ENCODE assay signal across 9 cellular contexts in the genomic region with DNA sequence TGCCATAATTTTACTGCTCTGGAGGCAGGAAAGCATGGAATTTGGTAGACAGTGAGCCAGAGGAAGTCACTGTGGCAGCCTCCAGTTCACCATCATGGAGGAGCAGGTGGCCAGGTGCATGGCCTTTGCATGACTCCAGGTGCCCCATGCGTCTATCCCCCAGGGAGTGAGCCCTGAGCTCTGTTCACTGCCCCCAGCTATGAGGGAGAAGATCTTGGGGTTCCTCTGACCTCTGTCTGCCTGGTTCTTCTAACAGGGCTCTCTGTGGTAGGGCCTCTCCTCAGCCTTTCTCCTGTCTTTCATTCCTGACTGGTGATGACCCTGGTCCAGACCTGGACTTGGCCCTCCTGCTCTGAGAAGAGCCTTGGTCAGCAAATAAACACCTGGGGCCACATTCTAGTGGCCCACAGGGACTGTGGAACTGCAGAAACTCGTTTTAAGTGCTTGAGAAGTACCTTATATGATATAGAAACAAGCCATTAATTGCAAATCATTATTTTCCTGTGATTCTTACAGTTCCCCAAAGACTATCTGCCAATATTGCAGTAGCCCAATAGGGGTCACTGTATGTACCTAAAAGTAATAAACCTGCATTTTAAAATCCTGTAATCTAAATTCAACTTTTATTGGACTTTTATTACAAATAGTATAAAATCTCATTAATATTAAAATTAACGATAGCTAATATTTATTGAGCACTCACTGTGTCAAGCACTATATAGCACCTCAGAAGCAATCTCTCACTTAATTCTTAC.
A peak's percentile ranks its signal among the peaks of the same experiment; 100 is the strongest.
DNase-seq lines count a peak whose midpoint lies in the region; ATAC-seq and TF ChIP-seq lines count a peak whose summit lies in the region.
"Had no signal": no experiment of that assay in that cellular context is flagged by ENCODE, and none has a peak within 500 bp of the region (broad histone marks: within the 10 kb centered on the region; RNA-seq: fewer than 3 reads in every experiment).

No MANE protein-coding gene starts in this region.

- no peak for ATAC-seq in lower lobe of right lung
- ATAC-seq in HG02852 (IDR thresholded peaks at IDR 0.05; ENCODE audit: unreplicated experiment), result no peak
- ATAC-seq in aorta (ENCODE audit: low FRiP score), result no peak
- ATAC-seq in HG03108 (IDR thresholded peaks at IDR 0.05; ENCODE audit: unreplicated experiment), result no peak

- H3K9me3 ChIP-seq in lower lobe of right lung (no peaks in the 10 kb centered on the region), aorta (ENCODE audit: control insufficient read depth, low read length) (no peaks in the 10 kb centered on the region), colonic mucosa (no peaks in the 10 kb centered on the region)
- H3K9me3 ChIP-seq: spleen had no signal

- intact Hi-C loops in lower lobe of right lung (cut with DNase I) (no loop called here), aorta (cut with DNase I) (no loop called here), colonic mucosa (cut with DNase I) (no loop called here)

- H3K27ac ChIP-seq in lower lobe of right lung (no peak overlapping the region), aorta (ENCODE audit: low read depth in 1 of 2, low read length in 2 of 2) (no peak overlapping the region), colonic mucosa (no peak overlapping the region)
- H3K27ac ChIP-seq: spleen had no signal

- TF ChIP-seq CTCF in BJ (IDR thresholded peaks at IDR 0.05; ENCODE audit: insufficient read depth, low read depth, low read length) (peak; percentile 42), astrocyte of the cerebellum (IDR thresholded peaks at IDR 0.05; ENCODE audit: low read depth, low read length, missing control alignments) (peak; percentile 40), lower lobe of right lung (IDR thresholded peaks at IDR 0.05) (peak; percentile 34), colonic mucosa (IDR thresholded peaks at IDR 0.05) (no peak)

- DNase-seq in BJ (ENCODE audit: low read depth) (no peak), astrocyte of the cerebellum (ENCODE audit: low read depth) (no peak), lower lobe of right lung (no peak), aorta (no peak), colonic mucosa (no peak)
- DNase-seq: spleen had no signal

- TF ChIP-seq EP300 in Ishikawa (IDR thresholded peaks at IDR 0.05; ENCODE audit: borderline replicate concordance), result no peak

- H3K36me3 ChIP-seq in BJ (ENCODE audit: control insufficient read depth, insufficient read depth, low read length) (no peaks in the 10 kb centered on the region), lower lobe of right lung (no peaks in the 10 kb centered on the region), aorta (ENCODE audit: control insufficient read depth in 1 of 2, insufficient read depth in 2 of 2, low read length in 1 of 2) (no peaks in the 10 kb centered on the region), colonic mucosa (no peaks in the 10 kb centered on the region)
- H3K36me3 ChIP-seq: spleen had no signal

- in situ Hi-C loops in astrocyte of the cerebellum (cut with HindIII; ENCODE audit: low sequenced_read_pairs), result no loop called here

- H3K27me3 ChIP-seq in BJ (ENCODE audit: control insufficient read depth, insufficient read depth, low read length) (no peaks in the 10 kb centered on the region), lower lobe of right lung (ENCODE audit: low read depth) (peaks cover 12% of the 10 kb centered on the region), aorta (ENCODE audit: control insufficient read depth in 1 of 2, insufficient read depth in 2 of 2, low read length in 1 of 2) (no peaks in the 10 kb centered on the region), colonic mucosa (no peaks in the 10 kb centered on the region)

- POLR2A ChIA-PET in BJ (lab: Charles Lee), result no interaction called here

- WGBS in aorta, 2 donors, result 55 to 60% methylated on average over 3 of the region's 3 CpGs

- CTCF ChIA-PET in BJ (lab: Yijun Ruan, JAX), result interaction anchor here (1.0 to 3.1 kb wide), 4 partner anchors 11 to 366 kb away, joined by 3 to 15 read pairs (median 6); no protein-coding TSS in a partner anchor

- H3K9ac ChIP-seq in colonic mucosa (ENCODE audit: low read depth in 2 of 2, low read length in 2 of 2), result no peak overlapping the region

- no peaks in the 10 kb centered on the region for H3K4me1 ChIP-seq in lower lobe of right lung
- no peaks in the 10 kb centered on the region for H3K4me1 ChIP-seq in aorta (ENCODE audit: control insufficient read depth in 1 of 2, insufficient read depth in 2 of 2, low read length in 2 of 2)
- H3K4me1 ChIP-seq in colonic mucosa, result no peaks in the 10 kb centered on the region
- H3K4me1 ChIP-seq: spleen had no signal

- TF ChIP-seq RAD21 in Ishikawa (IDR thresholded peaks at IDR 0.05; ENCODE audit: low read depth), result peak; percentile 15; the same call in 1 of the 2 replicates

- no peak overlapping the region for H3K4me3 ChIP-seq in BJ (ENCODE audit: low read depth, low read length)
- H3K4me3 ChIP-seq in astrocyte of the cerebellum (ENCODE audit: low read depth, low read length), result no peak overlapping the region
- no peak overlapping the region for H3K4me3 ChIP-seq in lower lobe of right lung
- no peak overlapping the region for H3K4me3 ChIP-seq in aorta (ENCODE audit: low read length in 2 of 2)
- no peak overlapping the region for H3K4me3 ChIP-seq in colonic mucosa
- H3K4me3 ChIP-seq: spleen had no signal

TF ChIP-seq in Ishikawa, 13 proteins besides CTCF, POLR2A, EP300 and RAD21:
- no peak for TF ChIP-seq TAF1 (IDR thresholded peaks at IDR 0.05; ENCODE audit: low read depth)
- no peak for TF ChIP-seq YY1 (IDR thresholded peaks at IDR 0.05; ENCODE audit: low read depth)
- TF ChIP-seq ZBTB7A (IDR thresholded peaks at IDR 0.05; ENCODE audit: low read depth), result no peak
- no peak for TF ChIP-seq TCF12 (IDR thresholded peaks at IDR 0.05; ENCODE audit: low read depth)
- no peak for TF ChIP-seq EGR1 (IDR thresholded peaks at IDR 0.05)
- no peak for TF ChIP-seq CREB1 (IDR thresholded peaks at IDR 0.05; ENCODE audit: low read depth)
- TF ChIP-seq TEAD4 (IDR thresholded peaks at IDR 0.05), result no peak
- TF ChIP-seq, protein P1, sequence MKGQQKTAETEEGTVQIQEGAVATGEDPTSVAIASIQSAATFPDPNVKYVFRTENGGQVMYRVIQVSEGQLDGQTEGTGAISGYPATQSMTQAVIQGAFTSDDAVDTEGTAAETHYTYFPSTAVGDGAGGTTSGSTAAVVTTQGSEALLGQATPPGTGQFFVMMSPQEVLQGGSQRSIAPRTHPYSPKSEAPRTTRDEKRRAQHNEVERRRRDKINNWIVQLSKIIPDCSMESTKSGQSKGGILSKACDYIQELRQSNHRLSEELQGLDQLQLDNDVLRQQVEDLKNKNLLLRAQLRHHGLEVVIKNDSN (IDR thresholded peaks at IDR 0.05), result no peak
- TF ChIP-seq FOXM1 (IDR thresholded peaks at IDR 0.05; ENCODE audit: borderline replicate concordance, low read depth), result no peak
- no peak for TF ChIP-seq CEBPB (IDR thresholded peaks at IDR 0.05)
- TF ChIP-seq NFIC (IDR thresholded peaks at IDR 0.05), result no peak
- TF ChIP-seq, protein P2, sequence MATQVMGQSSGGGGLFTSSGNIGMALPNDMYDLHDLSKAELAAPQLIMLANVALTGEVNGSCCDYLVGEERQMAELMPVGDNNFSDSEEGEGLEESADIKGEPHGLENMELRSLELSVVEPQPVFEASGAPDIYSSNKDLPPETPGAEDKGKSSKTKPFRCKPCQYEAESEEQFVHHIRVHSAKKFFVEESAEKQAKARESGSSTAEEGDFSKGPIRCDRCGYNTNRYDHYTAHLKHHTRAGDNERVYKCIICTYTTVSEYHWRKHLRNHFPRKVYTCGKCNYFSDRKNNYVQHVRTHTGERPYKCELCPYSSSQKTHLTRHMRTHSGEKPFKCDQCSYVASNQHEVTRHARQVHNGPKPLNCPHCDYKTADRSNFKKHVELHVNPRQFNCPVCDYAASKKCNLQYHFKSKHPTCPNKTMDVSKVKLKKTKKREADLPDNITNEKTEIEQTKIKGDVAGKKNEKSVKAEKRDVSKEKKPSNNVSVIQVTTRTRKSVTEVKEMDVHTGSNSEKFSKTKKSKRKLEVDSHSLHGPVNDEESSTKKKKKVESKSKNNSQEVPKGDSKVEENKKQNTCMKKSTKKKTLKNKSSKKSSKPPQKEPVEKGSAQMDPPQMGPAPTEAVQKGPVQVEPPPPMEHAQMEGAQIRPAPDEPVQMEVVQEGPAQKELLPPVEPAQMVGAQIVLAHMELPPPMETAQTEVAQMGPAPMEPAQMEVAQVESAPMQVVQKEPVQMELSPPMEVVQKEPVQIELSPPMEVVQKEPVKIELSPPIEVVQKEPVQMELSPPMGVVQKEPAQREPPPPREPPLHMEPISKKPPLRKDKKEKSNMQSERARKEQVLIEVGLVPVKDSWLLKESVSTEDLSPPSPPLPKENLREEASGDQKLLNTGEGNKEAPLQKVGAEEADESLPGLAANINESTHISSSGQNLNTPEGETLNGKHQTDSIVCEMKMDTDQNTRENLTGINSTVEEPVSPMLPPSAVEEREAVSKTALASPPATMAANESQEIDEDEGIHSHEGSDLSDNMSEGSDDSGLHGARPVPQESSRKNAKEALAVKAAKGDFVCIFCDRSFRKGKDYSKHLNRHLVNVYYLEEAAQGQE (IDR thresholded peaks at IDR 0.05; ENCODE audit: low read depth), result no peak
- TF ChIP-seq, protein P3, sequence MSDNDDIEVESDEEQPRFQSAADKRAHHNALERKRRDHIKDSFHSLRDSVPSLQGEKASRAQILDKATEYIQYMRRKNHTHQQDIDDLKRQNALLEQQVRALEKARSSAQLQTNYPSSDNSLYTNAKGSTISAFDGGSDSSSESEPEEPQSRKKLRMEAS (IDR thresholded peaks at IDR 0.05), result no peak
TF ChIP-seq in Ishikawa: peak in this region for 0.
